In the genomic region with DNA sequence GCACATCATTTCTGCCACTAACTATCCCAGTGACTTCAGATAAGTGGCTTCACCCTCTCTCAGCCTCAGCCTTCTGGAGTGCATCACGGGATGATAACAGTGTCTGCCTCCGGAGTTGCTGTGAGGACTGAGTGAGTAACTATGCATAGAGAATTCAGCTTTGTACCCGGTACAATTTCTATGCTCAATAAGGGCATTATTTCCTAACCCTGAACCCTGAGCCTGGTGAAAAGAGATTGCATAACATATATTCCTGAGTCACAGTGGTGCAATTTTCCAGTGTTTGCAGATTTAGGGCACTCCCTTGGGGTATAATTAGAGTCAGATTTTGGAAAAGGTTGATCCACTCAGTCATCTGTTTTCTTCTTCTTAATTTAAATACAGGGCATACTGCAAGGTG, we compare ENCODE assay signal across 1 cellular context.
TF ChIP-seq lines count a peak whose summit lies in the region.

No MANE protein-coding gene starts in this region.

TF ChIP-seq in IMR-90, 13 proteins besides CTCF, POLR2A, EP300 and RAD21:
- 0 out of 2 replicates have a peak, but pooled peaks have one; percentile 4 for TF ChIP-seq CEBPB (IDR thresholded peaks at IDR 0.05; ENCODE audit: low read depth, low read length)
- TF ChIP-seq, protein P1, sequence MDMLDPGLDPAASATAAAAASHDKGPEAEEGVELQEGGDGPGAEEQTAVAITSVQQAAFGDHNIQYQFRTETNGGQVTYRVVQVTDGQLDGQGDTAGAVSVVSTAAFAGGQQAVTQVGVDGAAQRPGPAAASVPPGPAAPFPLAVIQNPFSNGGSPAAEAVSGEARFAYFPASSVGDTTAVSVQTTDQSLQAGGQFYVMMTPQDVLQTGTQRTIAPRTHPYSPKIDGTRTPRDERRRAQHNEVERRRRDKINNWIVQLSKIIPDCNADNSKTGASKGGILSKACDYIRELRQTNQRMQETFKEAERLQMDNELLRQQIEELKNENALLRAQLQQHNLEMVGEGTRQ (IDR thresholded peaks at IDR 0.05; ENCODE audit: low read depth, low read length): no peak
